In the genomic region with DNA sequence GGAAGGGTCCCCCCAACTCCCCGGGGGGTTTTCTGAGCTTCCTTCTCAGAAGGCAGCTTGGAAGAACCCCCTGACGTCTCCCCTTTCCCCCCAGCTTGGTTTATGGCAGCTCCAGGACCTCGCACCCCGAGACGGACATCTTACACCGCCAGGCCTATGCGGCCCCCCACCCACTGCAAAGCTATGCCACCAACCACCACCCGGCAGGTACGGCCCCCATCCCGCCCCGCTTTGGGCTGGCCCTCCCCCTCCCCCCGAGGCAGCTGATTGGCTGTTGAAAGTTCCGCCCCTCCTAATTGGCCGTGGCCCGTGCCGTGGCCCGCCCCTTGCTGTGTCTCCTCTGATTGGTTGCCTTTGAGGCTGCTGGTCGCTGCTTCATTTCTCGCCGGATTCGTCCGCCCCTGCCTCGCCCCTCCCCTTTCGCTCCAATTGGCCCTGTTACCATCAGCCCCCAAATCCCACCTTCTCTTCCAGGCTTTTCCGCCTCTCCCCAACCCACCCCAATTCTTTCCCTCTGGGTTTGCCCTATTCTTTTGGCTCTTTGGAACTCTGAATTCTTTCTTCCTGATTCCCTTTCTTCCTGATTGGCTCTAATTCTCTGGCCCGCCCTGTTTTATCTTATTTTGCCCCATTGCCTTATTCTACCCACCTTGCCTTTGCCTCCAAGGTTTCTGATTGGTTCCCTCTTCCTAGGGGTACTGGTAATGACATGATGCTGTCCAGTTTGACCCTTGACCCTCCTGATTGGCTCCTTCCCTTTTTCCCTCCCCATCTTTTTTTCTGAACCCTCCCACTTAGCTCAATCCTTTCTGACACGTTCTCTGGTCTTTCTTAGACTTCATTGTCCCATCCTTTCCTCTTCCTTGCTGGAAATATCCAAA, we compare ENCODE assay signal across 8 cellular contexts. TPM values are rescaled to one million over a fixed set of nuclear protein-coding genes. Genes with fewer than 3 reads are reported as not detected.
DNase-seq lines count a peak whose midpoint lies in the region; ATAC-seq and TF ChIP-seq lines count a peak whose summit lies in the region.

No MANE protein-coding gene starts in this region.

- no peaks in the 10 kb centered on the region for H3K9me3 Mint-ChIP-seq in endothelial cell (ENCODE audit: unreplicated experiment)
- H3K9me3 Mint-ChIP-seq in mesothelial cell of epicardium: no peaks in the 10 kb centered on the region

- TF ChIP-seq CTCF in endothelial cell (IDR thresholded peaks at IDR 0.05; ENCODE audit: unreplicated experiment): no peak
- no peak for TF ChIP-seq CTCF in mesothelial cell of epicardium (IDR thresholded peaks at IDR 0.05; ENCODE audit: unreplicated experiment)

- H3K4me3 Mint-ChIP-seq in endothelial cell (ENCODE audit: unreplicated experiment): peak overlapping the region; percentile 95
- H3K4me3 Mint-ChIP-seq in mesothelial cell of epicardium: peak overlapping the region; percentile 86

- H3K36me3 Mint-ChIP-seq in endothelial cell (ENCODE audit: low read depth, unreplicated experiment) (peaks cover 12% of the 10 kb centered on the region), mesothelial cell of epicardium (no peaks in the 10 kb centered on the region)

- peak; percentile 36 for ATAC-seq in HG03439 (IDR thresholded peaks at IDR 0.05; ENCODE audit: unreplicated experiment)

- H3K27me3 Mint-ChIP-seq in endothelial cell (ENCODE audit: unreplicated experiment) (peaks cover 12% of the 10 kb centered on the region), mesothelial cell of epicardium (ENCODE audit: low read depth) (no peaks in the 10 kb centered on the region)

- peaks cover 21% of the 10 kb centered on the region for H3K4me1 Mint-ChIP-seq in endothelial cell (ENCODE audit: unreplicated experiment)
- H3K4me1 Mint-ChIP-seq in mesothelial cell of epicardium: peaks cover 20% of the 10 kb centered on the region

- DNase-seq in NCI-H524 (lab: John Stamatoyannopoulos, UW) (peak; percentile 26 to 53), NCI-H524 treated with DMSO at 0.1 percent for 48 hours (lab: John Stamatoyannopoulos, UW) (no peak), NOMO-1 treated with dmso at 0.1 percent for 144 hours (lab: John Stamatoyannopoulos, UW; ENCODE audit: unreplicated experiment) (peak; percentile 79), endothelial cell (ENCODE audit: low spot score) (peak; percentile 90), mesothelial cell of epicardium (ENCODE audit: low spot score in 2 of 2, unreplicated experiment in 2 of 2) (peak; percentile 89 to 91)
- DNase-seq in activated CD8-positive, alpha-beta memory T cell treated with anti-CD3 and anti-CD28 coated beads, Interleukin-2, amount 50 U/mL, for 48 hours: peak; percentile 95
- DNase-seq in stimulated activated CD8-positive, alpha-beta memory T cell treated with anti-CD3 and anti-CD28 coated beads, Interleukin-15, amount 100 ng/mL, for 1 hour (ENCODE audit: low read depth): peak; percentile 83

- H3K27ac Mint-ChIP-seq in endothelial cell (ENCODE audit: unreplicated experiment): peak overlapping the region; percentile 21
- H3K27ac Mint-ChIP-seq in mesothelial cell of epicardium: peak overlapping the region; percentile 91

RNA-seq across cellular contexts. Expression of a gene that starts 2.5 kb away (rescaled TPM):
- total RNA-seq in endothelial cell (ENCODE audit: unreplicated experiment) (38.8 TPM), mesothelial cell of epicardium (53.3 to 58.5 TPM (median 54.2 TPM) in 3 replicates)

RNA-seq across cellular contexts. Expression of a gene that starts 12.4 kb away (rescaled TPM):
- total RNA-seq in endothelial cell (ENCODE audit: unreplicated experiment) (2.4 TPM), mesothelial cell of epicardium (0.87 to 1.4 TPM (median 1.1 TPM) in 3 replicates)

RNA-seq across cellular contexts. Expression of a gene that starts 13.1 kb away (rescaled TPM):
- total RNA-seq in endothelial cell (ENCODE audit: unreplicated experiment): 76.3 TPM
- 53.3 to 60.7 TPM (median 60.1 TPM) in 3 replicates for total RNA-seq in mesothelial cell of epicardium

RNA-seq across cellular contexts. Expression of a gene that starts 46.5 kb away (rescaled TPM):
- total RNA-seq in endothelial cell (ENCODE audit: unreplicated experiment) (23.9 TPM), mesothelial cell of epicardium (26.0 to 28.6 TPM (median 26.9 TPM) in 3 replicates)

RNA-seq across cellular contexts. Expression of a gene that starts 48.5 kb away (rescaled TPM):
- total RNA-seq in endothelial cell (ENCODE audit: unreplicated experiment) (90.3 TPM), mesothelial cell of epicardium (87.3 to 89.9 TPM (median 88.9 TPM) in 3 replicates)
